Comparison of ENCODE assay signal across 24 cellular contexts in genomic region chr4:16692493-16692892, GRCh38.
DNase-seq lines count a peak whose midpoint lies in the region; FAIRE-seq and TF ChIP-seq lines count a peak whose summit lies in the region.
"Had no signal": no experiment of that assay in that cellular context is flagged by ENCODE, and none has a peak within 500 bp of the region (broad histone marks: within the 10 kb centered on the region; RNA-seq: fewer than 3 reads in every experiment).

No MANE protein-coding gene starts in this region.

- no peak overlapping the region for H2BK15ac ChIP-seq in mesendoderm (replicated peaks; ENCODE audit: low read depth)

- dilution Hi-C loops in endothelial cell of umbilical vein (cut with MboI; ENCODE audit: extremely low pct_ligation_motif_present, low sequenced_read_pairs), result no loop called here

- H3K4me1 ChIP-seq in A673 (ENCODE audit: insufficient read depth, low read length, poor library complexity, severe bottlenecking) (peaks cover 58% of the 10 kb centered on the region), endothelial cell of umbilical vein (ENCODE audit: control insufficient read depth, extremely low read depth, insufficient read depth, low read length) (no peaks in the 10 kb centered on the region), mesendoderm (ENCODE audit: control insufficient read depth, low read depth, low read length) (peaks cover 17% of the 10 kb centered on the region)
- H3K4me1 ChIP-seq: A549, gastrocnemius medialis had no signal

- FAIRE-seq in endothelial cell of umbilical vein (lab: Jason Lieb, UNC), result no peak
- FAIRE-seq in GM19239 (lab: Jason Lieb, UNC), result no peak
- FAIRE-seq: A549 had no signal

- H4K8ac ChIP-seq in mesendoderm (ENCODE audit: low read depth, low read length), result no peak overlapping the region

- H3K79me1 ChIP-seq in mesendoderm (ENCODE audit: low read length), result peaks cover 3% of the 10 kb centered on the region

- H3K4me3 ChIP-seq in A673 (ENCODE audit: low read depth, low read length, poor library complexity, severe bottlenecking) (no peak overlapping the region), endothelial cell of umbilical vein (replicated peaks in 1 of 3; ENCODE audit: insufficient read depth in 1 of 3, low read depth in 1 of 3, low read length in 3 of 3) (no peak overlapping the region), mesendoderm (ENCODE audit: low read length) (no peak overlapping the region)
- H3K4me3 ChIP-seq: A549, cardiac muscle cell, gastrocnemius medialis, upper lobe of right lung had no signal

- H3K27ac ChIP-seq in A673 (ENCODE audit: low read depth, low read length, poor library complexity, severe bottlenecking) (peak overlapping the region; percentile 78), endothelial cell of umbilical vein (ENCODE audit: insufficient read depth, low read depth, low read length) (no peak overlapping the region), mesendoderm (ENCODE audit: low read depth, low read length) (no peak overlapping the region)
- H3K27ac ChIP-seq: A549, cardiac muscle cell, gastrocnemius medialis, upper lobe of right lung had no signal

- H3K36me3 ChIP-seq in A673 (ENCODE audit: insufficient read depth, low read length, poor library complexity, severe bottlenecking), result no peaks in the 10 kb centered on the region
- H3K36me3 ChIP-seq in endothelial cell of umbilical vein (ENCODE audit: control insufficient read depth in 2 of 2, extremely low read depth in 1 of 2, insufficient read depth in 2 of 2, low read length in 2 of 2), result peaks cover 0 to 4% of the 10 kb centered on the region in 2 experiments
- no peaks in the 10 kb centered on the region for H3K36me3 ChIP-seq in mesendoderm (ENCODE audit: control insufficient read depth, insufficient read depth, low read length)
- H3K36me3 ChIP-seq: cardiac muscle cell, gastrocnemius medialis, upper lobe of right lung had no signal

- H3K9ac ChIP-seq in endothelial cell of umbilical vein (replicated peaks; ENCODE audit: extremely low read depth, insufficient read depth, low read length) (no peak overlapping the region), mesendoderm (ENCODE audit: low read length) (no peak overlapping the region)

- POLR2A ChIA-PET in A673 (lab: Charles Lee; ENCODE audit: low non-redundant PET) (no interaction called here), endothelial cell of umbilical vein (lab: Charles Lee) (interaction anchor here (0.6 kb wide), 1 partner anchor 849 kb away, joined by 3 read pairs; no protein-coding TSS in a partner anchor)

- intact Hi-C loops in A673 (cut with micrococcal nuclease; ENCODE audit: unreplicated experiment) (loop anchor here (5.0 kb wide), 1 partner anchor 630 kb away; no protein-coding TSS in a partner anchor), endothelial cell of umbilical vein (cut with micrococcal nuclease) (no loop called here)

- H3K4me2 ChIP-seq in endothelial cell of umbilical vein (ENCODE audit: insufficient read depth, low read length) (no peak overlapping the region), mesendoderm (ENCODE audit: low read length) (no peak overlapping the region)
- H3K4me2 ChIP-seq: A549 had no signal

- H4K20me1 ChIP-seq in endothelial cell of umbilical vein (replicated peaks; ENCODE audit: control insufficient read depth, extremely low read depth, insufficient read depth, low read length), result no peaks in the 10 kb centered on the region

- no peak overlapping the region for H3K56ac ChIP-seq in mesendoderm (ENCODE audit: low read length)

- H2AFZ ChIP-seq in endothelial cell of umbilical vein (ENCODE audit: low read depth, low read length), result no peak overlapping the region

- H4K5ac ChIP-seq in mesendoderm (ENCODE audit: low read length), result no peak overlapping the region

- no peak overlapping the region for H3K23ac ChIP-seq in mesendoderm (ENCODE audit: low read length)

- peak; percentile 37 for DNase-seq in A673 (ENCODE audit: low spot score)
- peak; percentile 58 for DNase-seq in M059J (ENCODE audit: low read depth)
- DNase-seq in endothelial cell of umbilical vein (ENCODE audit: low read depth, low spot score), result no peak
- DNase-seq in pons (ENCODE audit: low spot score), result peak; percentile 17
- DNase-seq in mesendoderm, result no peak
- no peak for DNase-seq in AG08396 (ENCODE audit: low spot score)
- DNase-seq in GM19239 (ENCODE audit: insufficient read length, low spot score), result no peak
- DNase-seq in EL, result no peak
- DNase-seq: activated CD4-positive, alpha-beta T cell treated with anti-CD3 and anti-CD28 coated beads for 4 hours; activated CD8-positive, alpha-beta memory T cell treated with anti-CD3 and anti-CD28 coated beads, Interleukin-2, amount 10 ng/mL, durations not matched to agents 7 days and 5 days; erythroblast; gastrocnemius medialis; Karpas-422; NCI-H1048; NCI-H2029; NCI-H226; NCI-H774; OCI-M1; SIG-M5; stimulated activated CD4-positive, alpha-beta T cell treated with anti-CD3 and anti-CD28 coated beads, Interleukin-4, amount 100 ng/mL, for 1 hour; T-helper 1 cell; upper lobe of right lung had no signal

- H3K4ac ChIP-seq in mesendoderm (ENCODE audit: low read depth, low read length), result no peak overlapping the region

- H3K79me2 ChIP-seq in endothelial cell of umbilical vein (ENCODE audit: control insufficient read depth, insufficient read depth, low read length), result no peaks in the 10 kb centered on the region
- no peaks in the 10 kb centered on the region for H3K79me2 ChIP-seq in mesendoderm (ENCODE audit: control insufficient read depth, insufficient read depth, low read length)

- H3K9me3 ChIP-seq in A673 (ENCODE audit: low read depth, low read length, poor library complexity, severe bottlenecking) (no peaks in the 10 kb centered on the region), endothelial cell of umbilical vein (replicated peaks; ENCODE audit: control insufficient read depth, insufficient read depth, low read length) (no peaks in the 10 kb centered on the region)
- H3K9me3 ChIP-seq: A549, gastrocnemius medialis, upper lobe of right lung had no signal

- TF ChIP-seq CTCF in A673 (conservative IDR thresholded peaks at IDR 0.05; ENCODE audit: low read depth, low read length) (no peak), endothelial cell of umbilical vein (IDR thresholded peaks at IDR 0.05; ENCODE audit: extremely low read depth in 1 of 2, insufficient read depth in 1 of 2, low read depth in 1 of 2, low read length in 2 of 2) (no peak)

- no peaks in the 10 kb centered on the region for H3K9me1 ChIP-seq in endothelial cell of umbilical vein (replicated peaks; ENCODE audit: control insufficient read depth, extremely low read depth, insufficient read depth, low read length)

- no peak overlapping the region for H2BK5ac ChIP-seq in mesendoderm (ENCODE audit: low read length)

- BruUV-seq in A673 (replicated peaks; lab: Mats Ljungman, UMichigan) (TSS peak; percentile 28), endothelial cell of umbilical vein (replicated peaks; lab: Mats Ljungman, UMichigan) (TSS peak; percentile 2)

- H3K18ac ChIP-seq in mesendoderm (ENCODE audit: low read length), result no peak overlapping the region

- H3K27me3 ChIP-seq in A673 (replicated peaks; ENCODE audit: insufficient read depth, low read depth, low read length, poor library complexity) (no peaks in the 10 kb centered on the region), endothelial cell of umbilical vein (ENCODE audit: control insufficient read depth in 2 of 2, insufficient read depth in 2 of 2, low read length in 2 of 2) (no peaks in the 10 kb centered on the region), mesendoderm (ENCODE audit: insufficient read depth, low read length, poor library complexity) (no peaks in the 10 kb centered on the region)
- H3K27me3 ChIP-seq: cardiac muscle cell, gastrocnemius medialis, upper lobe of right lung had no signal

- no peak for TF ChIP-seq POLR2A in endothelial cell of umbilical vein (IDR thresholded peaks at IDR 0.05; ENCODE audit: low read depth, low read length)

- H2AK5ac ChIP-seq in mesendoderm (ENCODE audit: low read length), result no peak overlapping the region

- CTCF ChIA-PET in A673 (lab: Charles Lee), result no interaction called here
- CTCF ChIA-PET in endothelial cell of umbilical vein (lab: Charles Lee), result no interaction called here

- no CpG with 5 or more reads among the region's 2 CpGs for WGBS in mesendoderm (ENCODE audit: extremely low coverage, insufficient coverage, low lambda C conversion rate)

- no peak overlapping the region for H2BK120ac ChIP-seq in mesendoderm (ENCODE audit: low read depth, low read length)

TF ChIP-seq in endothelial cell of umbilical vein, 7 proteins besides CTCF, POLR2A, EP300 and RAD21:
- TF ChIP-seq JUN (IDR thresholded peaks at IDR 0.05; ENCODE audit: borderline replicate concordance, insufficient read depth, insufficient read length, low read depth) (no peak), FOS (IDR thresholded peaks at IDR 0.05; ENCODE audit: borderline replicate concordance, insufficient read depth, low read length) (no peak), EZH2 (IDR thresholded peaks at IDR 0.05; ENCODE audit: borderline replicate concordance, low read depth, low read length, severe bottlenecking) (no peak), MAX (IDR thresholded peaks at IDR 0.05; ENCODE audit: insufficient read depth, insufficient read length) (no peak), POLR2AphosphoS5 (IDR thresholded peaks at IDR 0.05; ENCODE audit: insufficient read depth, low read depth, low read length) (no peak)

Comparison
In these comparisons a context has a peak if more than half of its experiments do, and no peak if none do; other contexts are left out.
1. DNase-seq: peak in A673 (single experiment), M059J (single experiment) and pons (single experiment); none in endothelial cell of umbilical vein (single experiment), mesendoderm (single experiment), AG08396 (single experiment), GM19239 (single experiment) and EL (single experiment).